In genomic region chr10:118045154-118045841, GRCh38 we compare ENCODE assay signal across 8 cellular contexts. TPM values are rescaled to one million over a fixed set of nuclear protein-coding genes. Genes with fewer than 3 reads are reported as not detected.
A peak's percentile ranks its signal among the peaks of the same experiment; 100 is the strongest.
DNase-seq lines count a peak whose midpoint lies in the region; ATAC-seq, FAIRE-seq and TF ChIP-seq lines count a peak whose summit lies in the region.

No MANE protein-coding gene starts in this region.

- no peaks in the 10 kb centered on the region for H3K9me3 ChIP-seq in body of pancreas

- TF ChIP-seq CTCF in HFF-Myc (IDR thresholded peaks at IDR 0.05; ENCODE audit: low read depth, low read length, missing control alignments): no peak
- TF ChIP-seq CTCF in body of pancreas (IDR thresholded peaks at IDR 0.05): no peak

- DNase-seq in HFF-Myc (ENCODE audit: extremely low read depth, low read depth) (no peak), body of pancreas (no peak), mesendoderm (no peak), amygdala (lab: John Stamatoyannopoulos, UW) (no peak), NCI-H526 treated with DMSO at 0.1 percent for 48 hours (lab: John Stamatoyannopoulos, UW) (no peak), NCI-H1105 treated with DMSO at 0.1 percent for 48 hours (lab: John Stamatoyannopoulos, UW) (no peak)

- H2BK120ac ChIP-seq in mesendoderm (ENCODE audit: low read depth, low read length): no peak overlapping the region

- 16 to 19% methylated on average over 8 of the region's 8 CpGs for WGBS in body of pancreas, 2 donors
- whole genome bisulfite sequencing in mesendoderm (ENCODE audit: extremely low coverage, insufficient coverage, low lambda C conversion rate): 100% methylated on average over 3 of the region's 8 CpGs

- H3K79me1 ChIP-seq in mesendoderm (ENCODE audit: low read length): no peaks in the 10 kb centered on the region

- peaks cover 2% of the 10 kb centered on the region for H3K79me2 ChIP-seq in mesendoderm (ENCODE audit: control insufficient read depth, insufficient read depth, low read length)

- H3K4me3 ChIP-seq in HFF-Myc (replicated peaks; ENCODE audit: low read depth, low read length) (peak overlapping the region; percentile 62), body of pancreas (peak overlapping the region in 1 of 2 donors; percentile 89), mesendoderm (ENCODE audit: low read length) (no peak overlapping the region)

- H2BK15ac ChIP-seq in mesendoderm (replicated peaks; ENCODE audit: low read depth): no peak overlapping the region

- H4K8ac ChIP-seq in mesendoderm (ENCODE audit: low read depth, low read length): no peak overlapping the region

- TF ChIP-seq POLR2A in body of pancreas (IDR thresholded peaks at IDR 0.05): no peak

- no peak overlapping the region for H4K5ac ChIP-seq in mesendoderm (ENCODE audit: low read length)

- no peak overlapping the region for H2AK5ac ChIP-seq in mesendoderm (ENCODE audit: low read length)

- H3K4me1 ChIP-seq in body of pancreas (peaks cover 63% of the 10 kb centered on the region), mesendoderm (ENCODE audit: control insufficient read depth, low read depth, low read length) (no peaks in the 10 kb centered on the region)

- ATAC-seq in body of pancreas (no peak), HG02970 (IDR thresholded peaks at IDR 0.05; ENCODE audit: low FRiP score, unreplicated experiment) (no peak)

- intact Hi-C loops in body of pancreas (cut with DNase I): no loop called here

- no peak overlapping the region for H3K56ac ChIP-seq in mesendoderm (ENCODE audit: low read length)

- peak overlapping the region; percentile 84 for H3K9ac ChIP-seq in mesendoderm (ENCODE audit: low read length)

- H2BK5ac ChIP-seq in mesendoderm (ENCODE audit: low read length): no peak overlapping the region

- H3K23ac ChIP-seq in mesendoderm (ENCODE audit: low read length): no peak overlapping the region

- H3K4ac ChIP-seq in mesendoderm (ENCODE audit: low read depth, low read length): no peak overlapping the region

- H3K27me3 ChIP-seq in body of pancreas (no peaks in the 10 kb centered on the region), mesendoderm (ENCODE audit: insufficient read depth, low read length, poor library complexity) (no peaks in the 10 kb centered on the region)

- FAIRE-seq in A204.1 (lab: Jason Lieb, UNC): peak; percentile 79

- H3K18ac ChIP-seq in mesendoderm (ENCODE audit: low read length): no peak overlapping the region

- H3K27ac ChIP-seq in body of pancreas (peak overlapping the region in 3 of 4 donors; percentile 88 to 98 (median 97)), mesendoderm (ENCODE audit: low read depth, low read length) (no peak overlapping the region)

- H3K4me2 ChIP-seq in mesendoderm (ENCODE audit: low read length): peak overlapping the region; percentile 82

- no peaks in the 10 kb centered on the region for H3K36me3 ChIP-seq in body of pancreas (replicated peaks in 1 of 2; ENCODE audit: insufficient read depth in 1 of 2, low read depth in 2 of 2)
- H3K36me3 ChIP-seq in mesendoderm (ENCODE audit: control insufficient read depth, insufficient read depth, low read length): no peaks in the 10 kb centered on the region

RNA-seq across cellular contexts. Expression of gene RAB11FIP2, which starts 1.4 kb away (rescaled TPM):
- total RNA-seq in body of pancreas: 10 to 100 TPM; 17.1 to 22.1 TPM
- polyA plus RNA-seq in mesendoderm (2013, experiment 1 of 2): 15.5 TPM
- polyA plus RNA-seq in mesendoderm (2013, experiment 2 of 2): 15.8 TPM
